In the genomic region with DNA sequence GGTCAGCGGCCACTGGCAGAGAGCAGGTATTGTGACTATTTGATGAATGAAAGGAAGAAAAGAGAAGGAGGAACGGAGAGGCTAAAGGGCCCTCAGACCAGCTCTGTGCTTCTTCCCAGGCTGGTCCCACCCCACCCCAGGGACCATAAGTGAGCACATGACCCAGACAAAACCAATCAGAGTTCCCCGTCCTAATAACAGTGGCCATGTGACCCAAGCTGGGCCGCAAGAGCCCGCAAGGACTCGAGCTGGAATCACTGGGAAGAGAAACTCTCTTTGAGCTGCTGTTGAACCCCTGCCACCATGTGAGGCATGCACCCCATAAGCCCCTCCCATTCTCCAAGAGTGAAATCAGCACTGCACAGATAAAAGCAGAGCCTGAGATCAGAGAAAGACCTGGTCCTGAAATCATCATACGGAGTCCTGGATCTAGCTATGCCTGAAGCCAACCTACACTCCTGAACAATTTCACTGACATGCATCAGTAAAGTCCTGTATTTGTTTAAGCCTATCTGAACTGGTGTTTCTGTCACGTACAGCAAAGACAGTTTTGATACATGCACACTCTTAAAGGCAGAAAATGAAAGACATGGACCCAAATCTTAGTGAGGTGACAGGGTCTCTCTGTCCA, we compare ENCODE assay signal across 13 cellular contexts.
DNase-seq lines count a peak whose midpoint lies in the region; ATAC-seq lines count a peak whose summit lies in the region.
"Had no signal": no experiment of that assay in that cellular context is flagged by ENCODE, and none has a peak within 500 bp of the region (broad histone marks: within the 10 kb centered on the region; RNA-seq: fewer than 3 reads in every experiment).

No MANE protein-coding gene starts in this region.

- intact Hi-C loops in activated naive CD4-positive, alpha-beta T cell treated with anti-CD3 and anti-CD28 coated beads for 36 hours (cut with micrococcal nuclease) = loop anchor here (5.0 kb wide), 1 partner anchor 45 kb away; no protein-coding TSS in a partner anchor

- peaks cover 2% of the 10 kb centered on the region for H3K36me3 Mint-ChIP-seq in activated naive CD4-positive, alpha-beta T cell treated with anti-CD3 and anti-CD28 coated beads for 36 hours (ENCODE audit: low read depth)
- H3K36me3 Mint-ChIP-seq in activated T-helper 17 cell treated with anti-CD3 and anti-CD28 coated beads, Interleukin-2, amount 50 U/mL, for 72 hours (ENCODE audit: low read depth) = peaks cover 97% of the 10 kb centered on the region

- peak overlapping the region; percentile 79 for H3K27ac Mint-ChIP-seq in activated naive CD4-positive, alpha-beta T cell treated with anti-CD3 and anti-CD28 coated beads for 36 hours
- peak overlapping the region; percentile 98 for H3K27ac Mint-ChIP-seq in activated T-helper 17 cell treated with anti-CD3 and anti-CD28 coated beads, Interleukin-2, amount 50 U/mL, for 72 hours
- H3K27ac Mint-ChIP-seq in stimulated activated naive CD8-positive, alpha-beta T cell treated with anti-CD3 and anti-CD28 coated beads, Interleukin-15, amount 100 ng/mL, for 72 hours = peak overlapping the region; percentile 97
- H3K27ac Mint-ChIP-seq: GM23338 had no signal

- peaks cover 32% of the 10 kb centered on the region for H3K4me1 Mint-ChIP-seq in activated naive CD4-positive, alpha-beta T cell treated with anti-CD3 and anti-CD28 coated beads for 36 hours (ENCODE audit: low read depth)
- peaks cover 56% of the 10 kb centered on the region for H3K4me1 Mint-ChIP-seq in activated T-helper 17 cell treated with anti-CD3 and anti-CD28 coated beads, Interleukin-2, amount 50 U/mL, for 72 hours
- H3K4me1 Mint-ChIP-seq in stimulated activated naive CD8-positive, alpha-beta T cell treated with anti-CD3 and anti-CD28 coated beads, Interleukin-15, amount 100 ng/mL, for 72 hours = peaks cover 77% of the 10 kb centered on the region

- CTCF ChIA-PET in activated naive CD4-positive, alpha-beta T cell treated with anti-CD3 and anti-CD28 coated beads for 36 hours (lab: Charles Lee) = interaction anchor here (0.6 kb wide), 1 partner anchor 167 kb away, joined by 3 read pairs; no protein-coding TSS in a partner anchor

- DNase-seq in activated naive CD4-positive, alpha-beta T cell treated with anti-CD3 and anti-CD28 coated beads for 36 hours = no peak
- DNase-seq in activated naive CD4-positive, alpha-beta T cell treated with anti-CD3 and anti-CD28 coated beads, Interleukin-2, amount 50 U/mL, for 16 hours = no peak
- DNase-seq in hypothalamus (lab: John Stamatoyannopoulos, UW) (peak in 29 of 51 donors; percentile 24 to 77 (median 61)), germinal center (ENCODE audit: low spot score) (no peak), SKM-1 treated with dmso at 0.1 percent for 144 hours (lab: John Stamatoyannopoulos, UW; ENCODE audit: unreplicated experiment) (no peak)
- no peak for DNase-seq in stimulated activated naive CD8-positive, alpha-beta T cell treated with anti-CD3 and anti-CD28 coated beads, Interleukin-15, amount 100 ng/mL, for 72 hours
- DNase-seq: activated T-cell treated with anti-CD3 and anti-CD28 coated beads, Interleukin-2, amount 50 U/mL, for 4 hours; DMS79 treated with DMSO at 0.1 percent for 48 hours; NCI-H446; Peyer's patch had no signal

- no peak for ATAC-seq in activated T-helper 17 cell treated with anti-CD3 and anti-CD28 coated beads, Interleukin-2, amount 50 U/mL, for 72 hours (replicated peaks)
- ATAC-seq in stimulated activated naive CD8-positive, alpha-beta T cell treated with anti-CD3 and anti-CD28 coated beads, Interleukin-15, amount 100 ng/mL, for 72 hours = no peak
- no peak for ATAC-seq in GM19467 (IDR thresholded peaks at IDR 0.05; ENCODE audit: unreplicated experiment)
- ATAC-seq: activated T-cell treated with anti-CD3 and anti-CD28 coated beads, Interleukin-2, amount 50 U/mL, for 4 hours; GM23338 had no signal

- H3K9me3 Mint-ChIP-seq in activated naive CD4-positive, alpha-beta T cell treated with anti-CD3 and anti-CD28 coated beads for 36 hours = no peaks in the 10 kb centered on the region
- H3K9me3 Mint-ChIP-seq in activated T-helper 17 cell treated with anti-CD3 and anti-CD28 coated beads, Interleukin-2, amount 50 U/mL, for 72 hours = no peaks in the 10 kb centered on the region
- H3K9me3 Mint-ChIP-seq in stimulated activated naive CD8-positive, alpha-beta T cell treated with anti-CD3 and anti-CD28 coated beads, Interleukin-15, amount 100 ng/mL, for 72 hours = no peaks in the 10 kb centered on the region
- H3K9me3 Mint-ChIP-seq: activated T-cell treated with anti-CD3 and anti-CD28 coated beads, Interleukin-2, amount 50 U/mL, for 4 hours; GM23338 had no signal

- H3K4me3 Mint-ChIP-seq in activated naive CD4-positive, alpha-beta T cell treated with anti-CD3 and anti-CD28 coated beads for 36 hours = no peak overlapping the region
- peak overlapping the region; percentile 80 for H3K4me3 Mint-ChIP-seq in activated T-helper 17 cell treated with anti-CD3 and anti-CD28 coated beads, Interleukin-2, amount 50 U/mL, for 72 hours
- H3K4me3 Mint-ChIP-seq in stimulated activated naive CD8-positive, alpha-beta T cell treated with anti-CD3 and anti-CD28 coated beads, Interleukin-15, amount 100 ng/mL, for 72 hours = peak overlapping the region; percentile 65 to 78
- H3K4me3 Mint-ChIP-seq: GM23338 had no signal

- no peaks in the 10 kb centered on the region for H3K27me3 Mint-ChIP-seq in activated naive CD4-positive, alpha-beta T cell treated with anti-CD3 and anti-CD28 coated beads for 36 hours (ENCODE audit: low read depth)
- H3K27me3 Mint-ChIP-seq in activated T-helper 17 cell treated with anti-CD3 and anti-CD28 coated beads, Interleukin-2, amount 50 U/mL, for 72 hours = no peaks in the 10 kb centered on the region
- no peaks in the 10 kb centered on the region for H3K27me3 Mint-ChIP-seq in stimulated activated naive CD8-positive, alpha-beta T cell treated with anti-CD3 and anti-CD28 coated beads, Interleukin-15, amount 100 ng/mL, for 72 hours

Comparison
In these comparisons a context has a peak if more than half of its experiments do, and no peak if none do; other contexts are left out.
1. DNase-seq: peak in hypothalamus (29 of 51); none in activated naive CD4-positive, alpha-beta T cell treated with anti-CD3 and anti-CD28 coated beads for 36 hours (single experiment), activated naive CD4-positive, alpha-beta T cell treated with anti-CD3 and anti-CD28 coated beads, Interleukin-2, amount 50 U/mL, for 16 hours (single experiment), stimulated activated naive CD8-positive, alpha-beta T cell treated with anti-CD3 and anti-CD28 coated beads, Interleukin-15, amount 100 ng/mL, for 72 hours (0 of 2), germinal center (single experiment) and SKM-1 treated with dmso at 0.1 percent for 144 hours (single experiment).
2. Peak in every context shown above with its lines, with median percentiles within 50 percentile points of each other: H3K27ac Mint-ChIP-seq.